8 cellular contexts compared by ENCODE assay signal in the genomic region with DNA sequence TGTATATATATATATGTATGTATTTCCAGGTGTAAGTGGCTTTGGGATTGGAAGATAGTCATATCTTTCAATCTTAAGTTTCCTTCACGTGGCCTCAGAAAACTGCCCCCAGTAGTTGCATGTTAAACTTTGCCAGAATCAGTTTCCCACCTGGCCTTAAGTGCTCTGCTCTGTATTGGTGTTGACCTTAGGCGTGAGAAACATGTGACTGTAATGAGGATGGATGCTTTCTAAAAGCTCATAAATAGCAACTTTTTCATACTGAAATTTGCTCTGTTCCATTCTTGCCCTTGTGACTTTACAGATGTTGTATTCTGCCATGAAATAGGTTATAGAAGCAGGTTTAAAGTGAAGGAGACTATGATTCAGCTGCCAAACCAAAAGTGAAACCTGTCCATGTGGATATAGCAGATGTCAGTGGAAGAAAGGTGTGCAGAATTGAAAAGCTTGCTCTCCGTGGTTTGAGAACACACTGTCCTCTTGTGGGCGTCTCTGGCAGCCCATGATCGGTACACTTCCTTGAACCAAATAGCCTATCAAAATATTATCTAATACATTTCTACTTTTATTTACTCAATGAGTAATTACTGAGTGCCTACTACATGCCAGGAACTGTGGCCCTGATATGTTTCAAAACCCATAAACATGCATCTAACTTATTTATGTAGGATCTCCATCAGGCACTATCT. TPM values are rescaled to one million over a fixed set of nuclear protein-coding genes. Genes with fewer than 3 reads are reported as not detected.
A peak's percentile ranks its signal among the peaks of the same experiment; 100 is the strongest.
DNase-seq lines count a peak whose midpoint lies in the region; ATAC-seq and TF ChIP-seq lines count a peak whose summit lies in the region.

No MANE protein-coding gene starts in this region.

- H3K27me3 ChIP-seq in kidney epithelial cell (ENCODE audit: control insufficient read depth, insufficient read depth, low read length), result no peaks in the 10 kb centered on the region

- TF ChIP-seq CTCF in GM10266 (IDR thresholded peaks at IDR 0.05; ENCODE audit: control insufficient read depth, insufficient read depth, low read depth, missing control alignments), result peak; percentile 24
- peak; percentile 27 for TF ChIP-seq CTCF in kidney epithelial cell (IDR thresholded peaks at IDR 0.05; ENCODE audit: insufficient read depth, low read length, poor library complexity, severe bottlenecking)

- H3K27ac Mint-ChIP-seq in T-helper 17 cell, result peak overlapping the region; percentile 84

- peaks cover 12% of the 10 kb centered on the region for H3K4me1 Mint-ChIP-seq in T-helper 17 cell

- H3K4me3 Mint-ChIP-seq in T-helper 17 cell, result peak overlapping the region; percentile 77

- no peaks in the 10 kb centered on the region for H3K36me3 Mint-ChIP-seq in T-helper 17 cell (ENCODE audit: low read depth)

- H3K36me3 ChIP-seq in kidney epithelial cell (ENCODE audit: control insufficient read depth, insufficient read depth, low read length), result no peaks in the 10 kb centered on the region

- no peaks in the 10 kb centered on the region for H3K9me3 ChIP-seq in T-helper 17 cell (ENCODE audit: control insufficient read depth, low read length, poor library complexity, severe bottlenecking)

- peak; percentile 24 for DNase-seq in GM10266 (ENCODE audit: extremely low spot score)
- no peak for DNase-seq in T-helper 17 cell
- DNase-seq in kidney epithelial cell (ENCODE audit: low read depth), result no peak
- DNase-seq in HuH-7.5 (ENCODE audit: low spot score), result no peak
- no peak for DNase-seq in 8988T
- DNase-seq in NCI-H526 treated with DMSO at 0.1 percent for 48 hours (lab: John Stamatoyannopoulos, UW), result no peak

- H3K27me3 Mint-ChIP-seq in T-helper 17 cell, result no peaks in the 10 kb centered on the region

- peak; percentile 78 for ATAC-seq in HG02642 (IDR thresholded peaks at IDR 0.05; ENCODE audit: poor library complexity, unreplicated experiment)
- ATAC-seq in T-helper 17 cell, result peak; percentile 46
- no peak for ATAC-seq in GM19328 (IDR thresholded peaks at IDR 0.05; ENCODE audit: unreplicated experiment)

- H3K4me3 ChIP-seq in kidney epithelial cell (ENCODE audit: low read depth, low read length), result no peak overlapping the region

RNA-seq across cellular contexts. Expression of a gene that starts 15.8 kb away (rescaled TPM):
- total RNA-seq in T-helper 17 cell (1 to 10 TPM in 1 of 2 donors, under 1 TPM in 1; 0.80 to 2.0 TPM), kidney epithelial cell (42.5 and 59.1 TPM in 2 replicates)

RNA-seq across cellular contexts. Expression of a gene that starts 42.0 kb away (rescaled TPM):
- total RNA-seq in T-helper 17 cell (10 to 100 TPM in 1 of 2 donors, 1 to 10 TPM in 1; 7.6 to 13.0 TPM), kidney epithelial cell (7.5 and 7.7 TPM in 2 replicates)

Comparison
In these comparisons a context has a peak if more than half of its experiments do, and no peak if none do; other contexts are left out.
1. RNA of a gene that starts 15.8 kb away (total RNA-seq): 42.5 to 59.1 TPM in kidney epithelial cell; 0.80 to 2.0 TPM in T-helper 17 cell; every median in the first group is over 10 times any median in the second.